8 cellular contexts compared by ENCODE assay signal in genomic region chr11:14380125-14380936, GRCh38. TPM values are rescaled to one million over a fixed set of nuclear protein-coding genes. Genes with fewer than 3 reads are reported as not detected.
DNase-seq lines count a peak whose midpoint lies in the region; ATAC-seq and TF ChIP-seq lines count a peak whose summit lies in the region.

No MANE protein-coding gene starts in this region.

- peak overlapping the region; percentile 41 for H3K27ac ChIP-seq in KOPT-K1 (ENCODE audit: low read depth, low read length, poor library complexity, severe bottlenecking)
- no peak overlapping the region for H3K27ac ChIP-seq in effector memory CD4-positive, alpha-beta T cell (ENCODE audit: insufficient read depth, low read length, poor library complexity, severe bottlenecking)
- no peak overlapping the region for H3K27ac ChIP-seq in neural cell (ENCODE audit: low read length)

- H3K79me2 ChIP-seq in neural cell (replicated peaks; ENCODE audit: insufficient read depth, low read length), result no peaks in the 10 kb centered on the region

- ATAC-seq in GM21515 (IDR thresholded peaks at IDR 0.05; ENCODE audit: unreplicated experiment), result no peak

- H3K4me2 ChIP-seq in neural cell (ENCODE audit: low read length), result peak overlapping the region; percentile 66

- peak overlapping the region; percentile 54 for H3K9ac ChIP-seq in neural cell (ENCODE audit: low read length)

- H3K4me1 ChIP-seq in effector memory CD4-positive, alpha-beta T cell (ENCODE audit: control insufficient read depth, insufficient read depth, low read length, poor library complexity, severe bottlenecking), result no peaks in the 10 kb centered on the region

- H3K9me2 ChIP-seq in neural cell (ENCODE audit: insufficient read depth, low read length), result no peaks in the 10 kb centered on the region

- peak overlapping the region; percentile 57 for H3K4me3 ChIP-seq in AG10803 (ENCODE audit: low read length)
- H3K4me3 ChIP-seq in effector memory CD4-positive, alpha-beta T cell (ENCODE audit: insufficient read depth, low read depth, low read length, poor library complexity, severe bottlenecking), result peak overlapping the region; percentile 61
- H3K4me3 ChIP-seq in neural cell (ENCODE audit: low read length), result peak overlapping the region; percentile 74

- no peak for TF ChIP-seq EP300 in neural cell (conservative IDR thresholded peaks at IDR 0.05; ENCODE audit: poor library complexity, severe bottlenecking)

- no peak for TF ChIP-seq RAD21 in neural cell (conservative IDR thresholded peaks at IDR 0.05)

- H3F3A ChIP-seq in neural cell (ENCODE audit: insufficient read depth, low read length, poor library complexity, severe bottlenecking), result no peaks in the 10 kb centered on the region

- no peak overlapping the region for H2AFZ ChIP-seq in neural cell (ENCODE audit: low read depth, low read length)

- DNase-seq in AG10803 (ENCODE audit: low read depth), result no peak
- DNase-seq in effector memory CD4-positive, alpha-beta T cell, result no peak
- DNase-seq in DMS 273 (lab: John Stamatoyannopoulos, UW; ENCODE audit: unreplicated experiment), result no peak
- no peak for DNase-seq in amygdala (lab: John Stamatoyannopoulos, UW)
- no peak for DNase-seq in activated CD8-positive, alpha-beta memory T cell treated with anti-CD3 and anti-CD28 coated beads for 24 hours

- H3K9me3 ChIP-seq in KOPT-K1 (ENCODE audit: insufficient read depth, low read length, poor library complexity, severe bottlenecking), result no peaks in the 10 kb centered on the region
- H3K9me3 ChIP-seq in effector memory CD4-positive, alpha-beta T cell (ENCODE audit: control insufficient read depth, low read length), result no peaks in the 10 kb centered on the region
- H3K9me3 ChIP-seq in neural cell (ENCODE audit: low read length), result no peaks in the 10 kb centered on the region

- TF ChIP-seq CTCF in AG10803 (conservative IDR thresholded peaks at IDR 0.05; ENCODE audit: low read length), result no peak
- TF ChIP-seq CTCF in neural cell (IDR thresholded peaks at IDR 0.05; ENCODE audit: poor library complexity, severe bottlenecking), result no peak

- H3K27me3 ChIP-seq in effector memory CD4-positive, alpha-beta T cell (replicated peaks; ENCODE audit: control insufficient read depth, insufficient read depth, low read length, poor library complexity, severe bottlenecking), result no peaks in the 10 kb centered on the region
- H3K27me3 ChIP-seq in neural cell (ENCODE audit: insufficient read depth, low read depth, low read length), result peaks cover 44% of the 10 kb centered on the region

- H4K20me1 ChIP-seq in neural cell (ENCODE audit: insufficient read depth), result no peaks in the 10 kb centered on the region

- H3K36me3 ChIP-seq in KOPT-K1 (ENCODE audit: insufficient read depth, low read length) (no peaks in the 10 kb centered on the region), neural cell (ENCODE audit: insufficient read depth, low read length) (no peaks in the 10 kb centered on the region)
- H3K36me3 ChIP-seq in effector memory CD4-positive, alpha-beta T cell (ENCODE audit: control insufficient read depth, insufficient read depth, low read length), result no peaks in the 10 kb centered on the region

TF ChIP-seq in neural cell, 6 proteins besides CTCF, POLR2A, EP300 and RAD21:
- TF ChIP-seq TAF1 (IDR thresholded peaks at IDR 0.05; ENCODE audit: low read depth) (no peak), SMC3 (conservative IDR thresholded peaks at IDR 0.05; ENCODE audit: poor library complexity) (no peak), POLR2AphosphoS5 (IDR thresholded peaks at IDR 0.05) (no peak), EZH2 (IDR thresholded peaks at IDR 0.05; ENCODE audit: borderline replicate concordance, insufficient read depth, low read length, poor library complexity, severe bottlenecking) (no peak), REST (IDR thresholded peaks at IDR 0.05; ENCODE audit: borderline replicate concordance) (no peak), MXI1 (conservative IDR thresholded peaks at IDR 0.05; ENCODE audit: poor library complexity, severe bottlenecking) (no peak)

RNA-seq across cellular contexts. Expression of gene RRAS2, which starts 21.3 kb away (rescaled TPM):
- 47.3 and 49.4 TPM in 2 replicates for polyA plus RNA-seq in neural cell
- polyA minus RNA-seq in neural cell, result 73.3 and 76.6 TPM in 2 replicates
